ENCODE assay signal across 1 cellular context in the genomic region with DNA sequence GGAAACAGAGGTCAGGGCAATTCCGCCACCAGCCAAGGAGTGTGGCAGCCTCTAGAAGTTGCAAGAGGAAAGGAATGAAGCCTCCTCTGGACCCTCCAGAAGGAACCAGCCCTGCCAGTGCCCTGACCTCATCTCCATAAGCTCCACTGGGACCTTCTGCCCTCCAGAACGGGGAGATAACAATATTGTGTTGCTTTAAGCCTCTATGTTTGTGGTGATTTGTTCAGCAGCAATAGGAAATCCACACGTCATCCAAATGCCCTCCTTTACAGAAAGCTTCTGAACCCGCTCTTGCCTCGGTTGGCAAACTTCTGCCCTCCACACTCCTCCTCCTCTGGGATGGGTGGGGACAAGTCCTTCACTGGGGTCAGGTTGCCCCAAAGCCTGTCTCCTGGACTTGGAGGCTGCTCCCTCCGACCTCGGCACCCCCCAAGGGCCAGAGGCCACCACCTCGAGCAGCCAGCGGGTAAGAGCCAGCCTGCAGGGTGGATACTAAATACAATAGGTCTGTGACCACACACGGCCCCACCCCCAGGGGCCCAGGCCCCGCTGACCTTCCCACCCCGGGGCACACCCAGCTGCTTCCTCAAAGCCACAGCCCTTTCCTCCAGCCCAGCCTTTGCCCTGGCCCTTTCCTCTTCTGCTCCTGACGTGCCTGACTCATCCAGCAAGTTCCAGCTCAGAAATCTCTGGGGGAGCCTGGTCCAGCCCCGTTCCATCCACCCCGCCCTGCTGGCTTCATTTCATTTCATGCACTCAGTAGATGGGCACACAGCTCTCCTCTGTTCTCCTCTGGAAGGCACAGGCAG.
TF ChIP-seq lines count a peak whose summit lies in the region.

No MANE protein-coding gene starts in this region.

TF ChIP-seq in K562, 482 proteins besides CTCF, POLR2A, EP300 and RAD21 (continued from another document and continues in another):
- TF ChIP-seq FOXP1 (CRISPR knock-in tag; IDR thresholded peaks at IDR 0.05): no peak
- peak; percentile 35; the same call in 1 of the 2 replicates for TF ChIP-seq JUND (IDR thresholded peaks at IDR 0.05; ENCODE audit: borderline replicate concordance, low read depth, low read length)
- no peak for TF ChIP-seq JUND (tag; IDR thresholded peaks at IDR 0.05; ENCODE audit: borderline replicate concordance, low read depth, low read length)
- TF ChIP-seq KLF6 (CRISPR knock-in tag; IDR thresholded peaks at IDR 0.05; ENCODE audit: borderline replicate concordance): no peak
- no peak for TF ChIP-seq ZC3H4 (CRISPR knock-in tag; IDR thresholded peaks at IDR 0.05; ENCODE audit: borderline replicate concordance)
- TF ChIP-seq, protein P1, sequence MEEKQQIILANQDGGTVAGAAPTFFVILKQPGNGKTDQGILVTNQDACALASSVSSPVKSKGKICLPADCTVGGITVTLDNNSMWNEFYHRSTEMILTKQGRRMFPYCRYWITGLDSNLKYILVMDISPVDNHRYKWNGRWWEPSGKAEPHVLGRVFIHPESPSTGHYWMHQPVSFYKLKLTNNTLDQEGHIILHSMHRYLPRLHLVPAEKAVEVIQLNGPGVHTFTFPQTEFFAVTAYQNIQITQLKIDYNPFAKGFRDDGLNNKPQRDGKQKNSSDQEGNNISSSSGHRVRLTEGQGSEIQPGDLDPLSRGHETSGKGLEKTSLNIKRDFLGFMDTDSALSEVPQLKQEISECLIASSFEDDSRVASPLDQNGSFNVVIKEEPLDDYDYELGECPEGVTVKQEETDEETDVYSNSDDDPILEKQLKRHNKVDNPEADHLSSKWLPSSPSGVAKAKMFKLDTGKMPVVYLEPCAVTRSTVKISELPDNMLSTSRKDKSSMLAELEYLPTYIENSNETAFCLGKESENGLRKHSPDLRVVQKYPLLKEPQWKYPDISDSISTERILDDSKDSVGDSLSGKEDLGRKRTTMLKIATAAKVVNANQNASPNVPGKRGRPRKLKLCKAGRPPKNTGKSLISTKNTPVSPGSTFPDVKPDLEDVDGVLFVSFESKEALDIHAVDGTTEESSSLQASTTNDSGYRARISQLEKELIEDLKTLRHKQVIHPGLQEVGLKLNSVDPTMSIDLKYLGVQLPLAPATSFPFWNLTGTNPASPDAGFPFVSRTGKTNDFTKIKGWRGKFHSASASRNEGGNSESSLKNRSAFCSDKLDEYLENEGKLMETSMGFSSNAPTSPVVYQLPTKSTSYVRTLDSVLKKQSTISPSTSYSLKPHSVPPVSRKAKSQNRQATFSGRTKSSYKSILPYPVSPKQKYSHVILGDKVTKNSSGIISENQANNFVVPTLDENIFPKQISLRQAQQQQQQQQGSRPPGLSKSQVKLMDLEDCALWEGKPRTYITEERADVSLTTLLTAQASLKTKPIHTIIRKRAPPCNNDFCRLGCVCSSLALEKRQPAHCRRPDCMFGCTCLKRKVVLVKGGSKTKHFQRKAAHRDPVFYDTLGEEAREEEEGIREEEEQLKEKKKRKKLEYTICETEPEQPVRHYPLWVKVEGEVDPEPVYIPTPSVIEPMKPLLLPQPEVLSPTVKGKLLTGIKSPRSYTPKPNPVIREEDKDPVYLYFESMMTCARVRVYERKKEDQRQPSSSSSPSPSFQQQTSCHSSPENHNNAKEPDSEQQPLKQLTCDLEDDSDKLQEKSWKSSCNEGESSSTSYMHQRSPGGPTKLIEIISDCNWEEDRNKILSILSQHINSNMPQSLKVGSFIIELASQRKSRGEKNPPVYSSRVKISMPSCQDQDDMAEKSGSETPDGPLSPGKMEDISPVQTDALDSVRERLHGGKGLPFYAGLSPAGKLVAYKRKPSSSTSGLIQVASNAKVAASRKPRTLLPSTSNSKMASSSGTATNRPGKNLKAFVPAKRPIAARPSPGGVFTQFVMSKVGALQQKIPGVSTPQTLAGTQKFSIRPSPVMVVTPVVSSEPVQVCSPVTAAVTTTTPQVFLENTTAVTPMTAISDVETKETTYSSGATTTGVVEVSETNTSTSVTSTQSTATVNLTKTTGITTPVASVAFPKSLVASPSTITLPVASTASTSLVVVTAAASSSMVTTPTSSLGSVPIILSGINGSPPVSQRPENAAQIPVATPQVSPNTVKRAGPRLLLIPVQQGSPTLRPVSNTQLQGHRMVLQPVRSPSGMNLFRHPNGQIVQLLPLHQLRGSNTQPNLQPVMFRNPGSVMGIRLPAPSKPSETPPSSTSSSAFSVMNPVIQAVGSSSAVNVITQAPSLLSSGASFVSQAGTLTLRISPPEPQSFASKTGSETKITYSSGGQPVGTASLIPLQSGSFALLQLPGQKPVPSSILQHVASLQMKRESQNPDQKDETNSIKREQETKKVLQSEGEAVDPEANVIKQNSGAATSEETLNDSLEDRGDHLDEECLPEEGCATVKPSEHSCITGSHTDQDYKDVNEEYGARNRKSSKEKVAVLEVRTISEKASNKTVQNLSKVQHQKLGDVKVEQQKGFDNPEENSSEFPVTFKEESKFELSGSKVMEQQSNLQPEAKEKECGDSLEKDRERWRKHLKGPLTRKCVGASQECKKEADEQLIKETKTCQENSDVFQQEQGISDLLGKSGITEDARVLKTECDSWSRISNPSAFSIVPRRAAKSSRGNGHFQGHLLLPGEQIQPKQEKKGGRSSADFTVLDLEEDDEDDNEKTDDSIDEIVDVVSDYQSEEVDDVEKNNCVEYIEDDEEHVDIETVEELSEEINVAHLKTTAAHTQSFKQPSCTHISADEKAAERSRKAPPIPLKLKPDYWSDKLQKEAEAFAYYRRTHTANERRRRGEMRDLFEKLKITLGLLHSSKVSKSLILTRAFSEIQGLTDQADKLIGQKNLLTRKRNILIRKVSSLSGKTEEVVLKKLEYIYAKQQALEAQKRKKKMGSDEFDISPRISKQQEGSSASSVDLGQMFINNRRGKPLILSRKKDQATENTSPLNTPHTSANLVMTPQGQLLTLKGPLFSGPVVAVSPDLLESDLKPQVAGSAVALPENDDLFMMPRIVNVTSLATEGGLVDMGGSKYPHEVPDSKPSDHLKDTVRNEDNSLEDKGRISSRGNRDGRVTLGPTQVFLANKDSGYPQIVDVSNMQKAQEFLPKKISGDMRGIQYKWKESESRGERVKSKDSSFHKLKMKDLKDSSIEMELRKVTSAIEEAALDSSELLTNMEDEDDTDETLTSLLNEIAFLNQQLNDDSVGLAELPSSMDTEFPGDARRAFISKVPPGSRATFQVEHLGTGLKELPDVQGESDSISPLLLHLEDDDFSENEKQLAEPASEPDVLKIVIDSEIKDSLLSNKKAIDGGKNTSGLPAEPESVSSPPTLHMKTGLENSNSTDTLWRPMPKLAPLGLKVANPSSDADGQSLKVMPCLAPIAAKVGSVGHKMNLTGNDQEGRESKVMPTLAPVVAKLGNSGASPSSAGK (IDR thresholded peaks at IDR 0.05): no peak
- no peak for TF ChIP-seq ZBTB17 (CRISPR knock-in tag; IDR thresholded peaks at IDR 0.05)
- no peak for TF ChIP-seq ZFPM2 (CRISPR knock-in tag; IDR thresholded peaks at IDR 0.05)
- no peak for TF ChIP-seq MEIS2 (IDR thresholded peaks at IDR 0.05; ENCODE audit: partially characterized antibody)
- TF ChIP-seq TRIM28 (IDR thresholded peaks at IDR 0.05): no peak
- TF ChIP-seq GATAD2B (IDR thresholded peaks at IDR 0.05; ENCODE audit: borderline replicate concordance): no peak
- TF ChIP-seq, protein P2, sequence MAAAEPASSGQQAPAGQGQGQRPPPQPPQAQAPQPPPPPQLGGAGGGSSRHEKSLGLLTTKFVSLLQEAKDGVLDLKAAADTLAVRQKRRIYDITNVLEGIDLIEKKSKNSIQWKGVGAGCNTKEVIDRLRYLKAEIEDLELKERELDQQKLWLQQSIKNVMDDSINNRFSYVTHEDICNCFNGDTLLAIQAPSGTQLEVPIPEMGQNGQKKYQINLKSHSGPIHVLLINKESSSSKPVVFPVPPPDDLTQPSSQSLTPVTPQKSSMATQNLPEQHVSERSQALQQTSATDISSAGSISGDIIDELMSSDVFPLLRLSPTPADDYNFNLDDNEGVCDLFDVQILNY (CRISPR knock-in tag; IDR thresholded peaks at IDR 0.05): no peak
- no peak for TF ChIP-seq ZNF282 (CRISPR knock-in tag; IDR thresholded peaks at IDR 0.05)
- no peak for TF ChIP-seq POLR2AphosphoS5 (IDR thresholded peaks at IDR 0.05; ENCODE audit: control insufficient read depth, insufficient read depth, low read depth, low read length)
- no peak for TF ChIP-seq ZNF165 (CRISPR knock-in tag; IDR thresholded peaks at IDR 0.05; ENCODE audit: borderline replicate concordance)
- TF ChIP-seq ZNF253 (CRISPR knock-in tag; conservative IDR thresholded peaks at IDR 0.05): no peak
- TF ChIP-seq NCOR1 (IDR thresholded peaks at IDR 0.05): no peak
- TF ChIP-seq, protein P3, sequence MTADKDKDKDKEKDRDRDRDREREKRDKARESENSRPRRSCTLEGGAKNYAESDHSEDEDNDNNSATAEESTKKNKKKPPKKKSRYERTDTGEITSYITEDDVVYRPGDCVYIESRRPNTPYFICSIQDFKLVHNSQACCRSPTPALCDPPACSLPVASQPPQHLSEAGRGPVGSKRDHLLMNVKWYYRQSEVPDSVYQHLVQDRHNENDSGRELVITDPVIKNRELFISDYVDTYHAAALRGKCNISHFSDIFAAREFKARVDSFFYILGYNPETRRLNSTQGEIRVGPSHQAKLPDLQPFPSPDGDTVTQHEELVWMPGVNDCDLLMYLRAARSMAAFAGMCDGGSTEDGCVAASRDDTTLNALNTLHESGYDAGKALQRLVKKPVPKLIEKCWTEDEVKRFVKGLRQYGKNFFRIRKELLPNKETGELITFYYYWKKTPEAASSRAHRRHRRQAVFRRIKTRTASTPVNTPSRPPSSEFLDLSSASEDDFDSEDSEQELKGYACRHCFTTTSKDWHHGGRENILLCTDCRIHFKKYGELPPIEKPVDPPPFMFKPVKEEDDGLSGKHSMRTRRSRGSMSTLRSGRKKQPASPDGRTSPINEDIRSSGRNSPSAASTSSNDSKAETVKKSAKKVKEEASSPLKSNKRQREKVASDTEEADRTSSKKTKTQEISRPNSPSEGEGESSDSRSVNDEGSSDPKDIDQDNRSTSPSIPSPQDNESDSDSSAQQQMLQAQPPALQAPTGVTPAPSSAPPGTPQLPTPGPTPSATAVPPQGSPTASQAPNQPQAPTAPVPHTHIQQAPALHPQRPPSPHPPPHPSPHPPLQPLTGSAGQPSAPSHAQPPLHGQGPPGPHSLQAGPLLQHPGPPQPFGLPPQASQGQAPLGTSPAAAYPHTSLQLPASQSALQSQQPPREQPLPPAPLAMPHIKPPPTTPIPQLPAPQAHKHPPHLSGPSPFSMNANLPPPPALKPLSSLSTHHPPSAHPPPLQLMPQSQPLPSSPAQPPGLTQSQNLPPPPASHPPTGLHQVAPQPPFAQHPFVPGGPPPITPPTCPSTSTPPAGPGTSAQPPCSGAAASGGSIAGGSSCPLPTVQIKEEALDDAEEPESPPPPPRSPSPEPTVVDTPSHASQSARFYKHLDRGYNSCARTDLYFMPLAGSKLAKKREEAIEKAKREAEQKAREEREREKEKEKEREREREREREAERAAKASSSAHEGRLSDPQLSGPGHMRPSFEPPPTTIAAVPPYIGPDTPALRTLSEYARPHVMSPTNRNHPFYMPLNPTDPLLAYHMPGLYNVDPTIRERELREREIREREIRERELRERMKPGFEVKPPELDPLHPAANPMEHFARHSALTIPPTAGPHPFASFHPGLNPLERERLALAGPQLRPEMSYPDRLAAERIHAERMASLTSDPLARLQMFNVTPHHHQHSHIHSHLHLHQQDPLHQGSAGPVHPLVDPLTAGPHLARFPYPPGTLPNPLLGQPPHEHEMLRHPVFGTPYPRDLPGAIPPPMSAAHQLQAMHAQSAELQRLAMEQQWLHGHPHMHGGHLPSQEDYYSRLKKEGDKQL (CRISPR knock-in tag; IDR thresholded peaks at IDR 0.05; ENCODE audit: borderline replicate concordance): 0 out of 2 replicates have a peak, but pooled peaks have one; percentile 27
- TF ChIP-seq MTF1 (CRISPR knock-in tag; IDR thresholded peaks at IDR 0.05; ENCODE audit: borderline replicate concordance): no peak
- peak; percentile 76; the same call in 1 of the 2 replicates for TF ChIP-seq ZBTB7A (IDR thresholded peaks at IDR 0.05; ENCODE audit: borderline replicate concordance, control insufficient read depth, low read depth, low read length)
- TF ChIP-seq, protein P4, sequence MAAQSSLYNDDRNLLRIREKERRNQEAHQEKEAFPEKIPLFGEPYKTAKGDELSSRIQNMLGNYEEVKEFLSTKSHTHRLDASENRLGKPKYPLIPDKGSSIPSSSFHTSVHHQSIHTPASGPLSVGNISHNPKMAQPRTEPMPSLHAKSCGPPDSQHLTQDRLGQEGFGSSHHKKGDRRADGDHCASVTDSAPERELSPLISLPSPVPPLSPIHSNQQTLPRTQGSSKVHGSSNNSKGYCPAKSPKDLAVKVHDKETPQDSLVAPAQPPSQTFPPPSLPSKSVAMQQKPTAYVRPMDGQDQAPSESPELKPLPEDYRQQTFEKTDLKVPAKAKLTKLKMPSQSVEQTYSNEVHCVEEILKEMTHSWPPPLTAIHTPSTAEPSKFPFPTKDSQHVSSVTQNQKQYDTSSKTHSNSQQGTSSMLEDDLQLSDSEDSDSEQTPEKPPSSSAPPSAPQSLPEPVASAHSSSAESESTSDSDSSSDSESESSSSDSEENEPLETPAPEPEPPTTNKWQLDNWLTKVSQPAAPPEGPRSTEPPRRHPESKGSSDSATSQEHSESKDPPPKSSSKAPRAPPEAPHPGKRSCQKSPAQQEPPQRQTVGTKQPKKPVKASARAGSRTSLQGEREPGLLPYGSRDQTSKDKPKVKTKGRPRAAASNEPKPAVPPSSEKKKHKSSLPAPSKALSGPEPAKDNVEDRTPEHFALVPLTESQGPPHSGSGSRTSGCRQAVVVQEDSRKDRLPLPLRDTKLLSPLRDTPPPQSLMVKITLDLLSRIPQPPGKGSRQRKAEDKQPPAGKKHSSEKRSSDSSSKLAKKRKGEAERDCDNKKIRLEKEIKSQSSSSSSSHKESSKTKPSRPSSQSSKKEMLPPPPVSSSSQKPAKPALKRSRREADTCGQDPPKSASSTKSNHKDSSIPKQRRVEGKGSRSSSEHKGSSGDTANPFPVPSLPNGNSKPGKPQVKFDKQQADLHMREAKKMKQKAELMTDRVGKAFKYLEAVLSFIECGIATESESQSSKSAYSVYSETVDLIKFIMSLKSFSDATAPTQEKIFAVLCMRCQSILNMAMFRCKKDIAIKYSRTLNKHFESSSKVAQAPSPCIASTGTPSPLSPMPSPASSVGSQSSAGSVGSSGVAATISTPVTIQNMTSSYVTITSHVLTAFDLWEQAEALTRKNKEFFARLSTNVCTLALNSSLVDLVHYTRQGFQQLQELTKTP (IDR thresholded peaks at IDR 0.05; ENCODE audit: low read depth in 1 of 2, partially characterized antibody in 2 of 2): no peak
- TF ChIP-seq NBN (IDR thresholded peaks at IDR 0.05; ENCODE audit: low read depth): no peak
- no peak for TF ChIP-seq LCOR (CRISPR knock-in tag; IDR thresholded peaks at IDR 0.05)
- TF ChIP-seq RUNX1 (IDR thresholded peaks at IDR 0.05; ENCODE audit: low read depth): no peak
- TF ChIP-seq RBM17 (IDR thresholded peaks at IDR 0.05; ENCODE audit: borderline replicate concordance, low read depth, low read length): no peak
- no peak for TF ChIP-seq NCOA4 (IDR thresholded peaks at IDR 0.05; ENCODE audit: partially characterized antibody)
- peak; percentile 84 for TF ChIP-seq ZNF12 (CRISPR knock-in tag; IDR thresholded peaks at IDR 0.05)
- TF ChIP-seq, protein P5, sequence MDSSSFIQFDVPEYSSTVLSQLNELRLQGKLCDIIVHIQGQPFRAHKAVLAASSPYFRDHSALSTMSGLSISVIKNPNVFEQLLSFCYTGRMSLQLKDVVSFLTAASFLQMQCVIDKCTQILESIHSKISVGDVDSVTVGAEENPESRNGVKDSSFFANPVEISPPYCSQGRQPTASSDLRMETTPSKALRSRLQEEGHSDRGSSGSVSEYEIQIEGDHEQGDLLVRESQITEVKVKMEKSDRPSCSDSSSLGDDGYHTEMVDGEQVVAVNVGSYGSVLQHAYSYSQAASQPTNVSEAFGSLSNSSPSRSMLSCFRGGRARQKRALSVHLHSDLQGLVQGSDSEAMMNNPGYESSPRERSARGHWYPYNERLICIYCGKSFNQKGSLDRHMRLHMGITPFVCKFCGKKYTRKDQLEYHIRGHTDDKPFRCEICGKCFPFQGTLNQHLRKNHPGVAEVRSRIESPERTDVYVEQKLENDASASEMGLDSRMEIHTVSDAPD (CRISPR knock-in tag; IDR thresholded peaks at IDR 0.05): no peak
